In genomic region chr20:1809611-1810510, GRCh38 we compare ENCODE assay signal across 13 cellular contexts.
DNase-seq lines count a peak whose midpoint lies in the region; ATAC-seq and TF ChIP-seq lines count a peak whose summit lies in the region.
"Had no signal": no experiment of that assay in that cellular context is flagged by ENCODE, and none has a peak within 500 bp of the region (broad histone marks: within the 10 kb centered on the region; RNA-seq: fewer than 3 reads in every experiment).

No MANE protein-coding gene starts in this region.

- 93 to 94% methylated on average over 10 of the region's 10 CpGs for WGBS in mesodermal cell (ENCODE audit: insufficient coverage in 2 of 2), 2 experiments

- POLR2A ChIA-PET in AG04450 (lab: Yijun Ruan, JAX) = interaction anchor here (0.6 to 1.7 kb wide), 2 partner anchors 33 to 35 kb away, joined by 4 to 6 read pairs; no protein-coding TSS in a partner anchor

- no peak for ATAC-seq in GM19324 (IDR thresholded peaks at IDR 0.05; ENCODE audit: low FRiP score, unreplicated experiment)
- no peak for ATAC-seq in HG03469 (IDR thresholded peaks at IDR 0.05; ENCODE audit: unreplicated experiment)

- H3K9me3 ChIP-seq in AG04450 (ENCODE audit: control insufficient read depth, insufficient read depth, low read length) (no peaks in the 10 kb centered on the region), MG63 (no peaks in the 10 kb centered on the region), mesodermal cell (ENCODE audit: control insufficient read depth, low read length) (no peaks in the 10 kb centered on the region)
- H3K9me3 ChIP-seq: colonic mucosa had no signal

- H3K27ac ChIP-seq in AG04450 (ENCODE audit: low read depth, low read length) (peak overlapping the region; percentile 80), coronary artery (peak overlapping the region; percentile 0 to 86), mesodermal cell (ENCODE audit: low read depth, low read length, severe bottlenecking) (peak overlapping the region; percentile 95)

- H3K4me3 ChIP-seq in AG04450 (ENCODE audit: low read depth, low read length) (no peak overlapping the region), MG63 (no peak overlapping the region), coronary artery (no peak overlapping the region), mesodermal cell (ENCODE audit: extremely low read depth, insufficient read depth, low read length, poor library complexity, severe bottlenecking) (no peak overlapping the region)
- H3K4me3 ChIP-seq: colonic mucosa had no signal

- no peak for TF ChIP-seq CTCF in AG04450 (IDR thresholded peaks at IDR 0.05; ENCODE audit: low read depth, low read length)
- no peak for TF ChIP-seq CTCF in coronary artery (IDR thresholded peaks at IDR 0.05)

- H3K27me3 ChIP-seq in AG04450 (ENCODE audit: control insufficient read depth, insufficient read depth, low read length) (no peaks in the 10 kb centered on the region), MG63 (no peaks in the 10 kb centered on the region)
- H3K27me3 ChIP-seq: colonic mucosa had no signal

- peaks cover 56% of the 10 kb centered on the region for H3K4me1 ChIP-seq in mesodermal cell (ENCODE audit: control insufficient read depth, insufficient read depth, low read length, poor library complexity, severe bottlenecking)
- H3K4me1 ChIP-seq: colonic mucosa had no signal

- CTCF ChIA-PET in AG04450 (lab: Charles Lee) = interaction anchor here (1.0 to 4.9 kb wide), 6 partner anchors 9 to 712 kb away, joined by 3 to 27 read pairs (median 8); no protein-coding TSS in a partner anchor

- no peak for DNase-seq in AG04450 (ENCODE audit: low read depth, low spot score)
- DNase-seq in MG63 = peak; percentile 35
- DNase-seq in coronary artery (ENCODE audit: low spot score) = no peak
- no peak for DNase-seq in NCI-H128 (lab: John Stamatoyannopoulos, UW; ENCODE audit: unreplicated experiment)
- DNase-seq in activated CD4-positive, CD25-positive, alpha-beta regulatory T cell (lab: John Stamatoyannopoulos, UW) = no peak
- DNase-seq: activated T-cell treated with anti-CD3 and anti-CD28 coated beads for 4 hours, colonic mucosa, Karpas-422, NCI-H748 treated with DMSO at 0.1 percent for 48 hours, T-helper 9 cell had no signal

- H3K36me3 ChIP-seq in MG63 (no peaks in the 10 kb centered on the region), mesodermal cell (ENCODE audit: control insufficient read depth, insufficient read depth, low read length) (no peaks in the 10 kb centered on the region)
- H3K36me3 ChIP-seq: colonic mucosa had no signal

Comparison
In these comparisons a context has a peak if more than half of its experiments do, and no peak if none do; other contexts are left out.
1. H3K27ac ChIP-seq: peak in every context shown above with its lines; median percentile 95 in mesodermal cell; 80 in AG04450; 43 in coronary artery.